In genomic region chr12:42807766-42808165, GRCh38 we compare ENCODE assay signal across 27 cellular contexts.
DNase-seq lines count a peak whose midpoint lies in the region; ATAC-seq, FAIRE-seq and TF ChIP-seq lines count a peak whose summit lies in the region.
"Had no signal": no experiment of that assay in that cellular context is flagged by ENCODE, and none has a peak within 500 bp of the region (broad histone marks: within the 10 kb centered on the region; RNA-seq: fewer than 3 reads in every experiment).

No MANE protein-coding gene starts in this region.

- H2AFZ ChIP-seq in HepG2 (ENCODE audit: low read length), result no peak overlapping the region
- H2AFZ ChIP-seq: GM23248 had no signal

- H3K79me2 ChIP-seq in HepG2 (ENCODE audit: insufficient read depth, low read length), result no peaks in the 10 kb centered on the region

- CTCF ChIA-PET in HepG2 (lab: Yijun Ruan, JAX; ENCODE audit: low intra/inter-chr PET ratio, low total read pairs), result no interaction called here

- peaks cover 48% of the 10 kb centered on the region for H3K4me1 Mint-ChIP-seq in endodermal cell
- H3K4me1 Mint-ChIP-seq in osteocyte (ENCODE audit: unreplicated experiment), result peaks cover 55% of the 10 kb centered on the region
- H3K4me1 Mint-ChIP-seq in activated naive CD8-positive, alpha-beta T cell treated with anti-CD3 and anti-CD28 coated beads, Interleukin-2, amount 50 U/mL, for 24 hours, result no peaks in the 10 kb centered on the region
- no peaks in the 10 kb centered on the region for H3K4me1 Mint-ChIP-seq in glutamatergic neuron (ENCODE audit: low read depth, unreplicated experiment)
- H3K4me1 Mint-ChIP-seq: CD14-positive monocyte; CD8-positive, alpha-beta memory T cell had no signal

- H3K4me2 ChIP-seq in HepG2 (ENCODE audit: low read depth, low read length), result no peak overlapping the region

- TF ChIP-seq CTCF in HepG2 (CRISPR knock-in tag; IDR thresholded peaks at IDR 0.05) (no peak), right lobe of liver (IDR thresholded peaks at IDR 0.05) (no peak), endodermal cell (conservative IDR thresholded peaks at IDR 0.05) (no peak), osteocyte (IDR thresholded peaks at IDR 0.05) (no peak), glutamatergic neuron (IDR thresholded peaks at IDR 0.05; ENCODE audit: partially characterized antibody, unreplicated experiment) (no peak)

- H3K9me3 ChIP-seq in HepG2 (ENCODE audit: low read length) (no peaks in the 10 kb centered on the region), right lobe of liver (no peaks in the 10 kb centered on the region), endodermal cell (ENCODE audit: control insufficient read depth, low read length) (no peaks in the 10 kb centered on the region)
- H3K9me3 ChIP-seq: BE2C, HAP-1 had no signal

- H3K9me3 Mint-ChIP-seq in endodermal cell, result no peaks in the 10 kb centered on the region
- no peaks in the 10 kb centered on the region for H3K9me3 Mint-ChIP-seq in osteocyte (ENCODE audit: unreplicated experiment)
- H3K9me3 Mint-ChIP-seq in activated naive CD8-positive, alpha-beta T cell treated with anti-CD3 and anti-CD28 coated beads, Interleukin-2, amount 50 U/mL, for 24 hours, result no peaks in the 10 kb centered on the region
- peaks cover 5% of the 10 kb centered on the region for H3K9me3 Mint-ChIP-seq in glutamatergic neuron (ENCODE audit: unreplicated experiment)
- H3K9me3 Mint-ChIP-seq: HFFc6 had no signal

- no peak overlapping the region for H3K27ac Mint-ChIP-seq in endodermal cell
- H3K27ac Mint-ChIP-seq in osteocyte (ENCODE audit: unreplicated experiment), result peak overlapping the region; percentile 81
- no peak overlapping the region for H3K27ac Mint-ChIP-seq in activated naive CD8-positive, alpha-beta T cell treated with anti-CD3 and anti-CD28 coated beads, Interleukin-2, amount 50 U/mL, for 24 hours
- H3K27ac Mint-ChIP-seq in glutamatergic neuron (ENCODE audit: unreplicated experiment), result no peak overlapping the region
- H3K27ac Mint-ChIP-seq: CD14-positive monocyte; CD8-positive, alpha-beta memory T cell; HFFc6 had no signal

- H3K4me3 Mint-ChIP-seq in endodermal cell (no peak overlapping the region), osteocyte (ENCODE audit: unreplicated experiment) (peak overlapping the region; percentile 1), glutamatergic neuron (ENCODE audit: unreplicated experiment) (no peak overlapping the region)
- no peak overlapping the region for H3K4me3 Mint-ChIP-seq in activated naive CD8-positive, alpha-beta T cell treated with anti-CD3 and anti-CD28 coated beads, Interleukin-2, amount 50 U/mL, for 24 hours
- H3K4me3 Mint-ChIP-seq: CD14-positive monocyte; CD8-positive, alpha-beta memory T cell; HFFc6 had no signal

- H3K36me3 Mint-ChIP-seq in endodermal cell (ENCODE audit: low read depth) (no peaks in the 10 kb centered on the region), osteocyte (ENCODE audit: unreplicated experiment) (no peaks in the 10 kb centered on the region), glutamatergic neuron (ENCODE audit: unreplicated experiment) (no peaks in the 10 kb centered on the region)
- H3K36me3 Mint-ChIP-seq in activated naive CD8-positive, alpha-beta T cell treated with anti-CD3 and anti-CD28 coated beads, Interleukin-2, amount 50 U/mL, for 24 hours (ENCODE audit: low read depth), result no peaks in the 10 kb centered on the region
- H3K36me3 Mint-ChIP-seq: CD14-positive monocyte; CD8-positive, alpha-beta memory T cell had no signal

- ATAC-seq in HepG2, result no peak
- no peak for ATAC-seq in right lobe of liver
- ATAC-seq in activated CD4-positive, CD25-positive, alpha-beta regulatory T cell treated with anti-CD3 and anti-CD28 coated beads, Interleukin-2, amount 50 U/mL, for 24 hours, result no peak
- ATAC-seq in activated naive CD8-positive, alpha-beta T cell treated with anti-CD3 and anti-CD28 coated beads, Interleukin-2, amount 50 U/mL, for 24 hours, result no peak
- ATAC-seq: PC-3 had no signal

- in situ Hi-C loops in HepG2 (cut with HindIII; ENCODE audit: extremely low pct_ligation_motif_present, low pct_unique_long_range_greater_than_20kb), result no loop called here

- DNase-seq in HepG2 (ENCODE audit: low spot score), result no peak
- no peak for DNase-seq in right lobe of liver
- DNase-seq in endodermal cell, result peak; percentile 49
- DNase-seq in osteocyte (ENCODE audit: extremely low spot score, unreplicated experiment), result no peak
- DNase-seq in activated naive CD8-positive, alpha-beta T cell treated with anti-CD3 and anti-CD28 coated beads, Interleukin-2, amount 50 U/mL, for 24 hours, result no peak
- DNase-seq in glutamatergic neuron, result no peak
- DNase-seq: BE2C; CD8-positive, alpha-beta memory T cell; DMS 273 treated with DMSO at 0.1 percent for 48 hours; DMS79 treated with DMSO at 0.1 percent for 48 hours; GF-D8; GM23248; HFFc6; NCI-H1048; NCI-H1417; NCI-H1694; NCI-H2029 treated with DMSO at 0.1 percent for 48 hours; NCI-H446 treated with DMSO at 0.1 percent for 48 hours; NCI-H526; NCI-H82; NK-92 treated with Interleukin-12 subunit alpha and Interleukin-12 subunit beta, amount 100 ng/mL, for 24 hours; PC-3 had no signal

- H3K27me3 ChIP-seq in HepG2 (ENCODE audit: control insufficient read depth in 1 of 2, insufficient read depth in 2 of 2, low read length in 2 of 2), result no peaks in the 10 kb centered on the region
- H3K27me3 ChIP-seq in right lobe of liver, result no peaks in the 10 kb centered on the region
- no peaks in the 10 kb centered on the region for H3K27me3 ChIP-seq in endodermal cell (ENCODE audit: control insufficient read depth, insufficient read depth, low read length, poor library complexity, severe bottlenecking)
- H3K27me3 ChIP-seq: BE2C had no signal

- no peak for FAIRE-seq in HepG2 (lab: Jason Lieb, UNC)
- FAIRE-seq: GM19239 had no signal

- H3K27me3 Mint-ChIP-seq in endodermal cell (ENCODE audit: insufficient read depth), result no peaks in the 10 kb centered on the region
- no peaks in the 10 kb centered on the region for H3K27me3 Mint-ChIP-seq in osteocyte (ENCODE audit: unreplicated experiment)
- no peaks in the 10 kb centered on the region for H3K27me3 Mint-ChIP-seq in activated naive CD8-positive, alpha-beta T cell treated with anti-CD3 and anti-CD28 coated beads, Interleukin-2, amount 50 U/mL, for 24 hours
- no peaks in the 10 kb centered on the region for H3K27me3 Mint-ChIP-seq in glutamatergic neuron (ENCODE audit: unreplicated experiment)

- TF ChIP-seq EP300 in HepG2 (IDR thresholded peaks at IDR 0.05; ENCODE audit: low read depth in 2 of 2, low read length in 2 of 2), result no peak
- no peak for TF ChIP-seq EP300 in HepG2 (CRISPR knock-in tag; IDR thresholded peaks at IDR 0.05; ENCODE audit: borderline replicate concordance)

- no peak overlapping the region for H3K27ac ChIP-seq in HepG2 (ENCODE audit: extremely low read length, insufficient read depth, low read length)
- no peak overlapping the region for H3K27ac ChIP-seq in right lobe of liver
- no peak overlapping the region for H3K27ac ChIP-seq in endodermal cell (ENCODE audit: low read depth, low read length)
- H3K27ac ChIP-seq: 22Rv1, GM23248 had no signal

- no peaks in the 10 kb centered on the region for H4K20me1 ChIP-seq in HepG2 (ENCODE audit: insufficient read depth, low read length)

- TF ChIP-seq RAD21 in HepG2 (CRISPR knock-in tag; IDR thresholded peaks at IDR 0.05), result no peak

- TF ChIP-seq POLR2A in HepG2 (IDR thresholded peaks at IDR 0.05; ENCODE audit: insufficient read depth in 1 of 2, low read depth in 2 of 2, low read length in 2 of 2), result no peak
- no peak for TF ChIP-seq POLR2A in right lobe of liver (IDR thresholded peaks at IDR 0.05)

- intact Hi-C loops in HepG2 (cut with micrococcal nuclease; ENCODE audit: unreplicated experiment) (no loop called here), right lobe of liver (cut with DNase I) (no loop called here)

- H3K9ac ChIP-seq in HepG2 (ENCODE audit: insufficient read depth, low read depth, low read length), result no peak overlapping the region
- no peak overlapping the region for H3K9ac ChIP-seq in endodermal cell (ENCODE audit: extremely low read depth, low read length, poor library complexity, severe bottlenecking)
- H3K9ac ChIP-seq: GM23248 had no signal

- H3K4me1 ChIP-seq in HepG2 (ENCODE audit: insufficient read depth, low read length) (no peaks in the 10 kb centered on the region), right lobe of liver (no peaks in the 10 kb centered on the region), endodermal cell (ENCODE audit: control insufficient read depth, insufficient read depth, low read length) (peaks cover 16% of the 10 kb centered on the region)
- H3K4me1 ChIP-seq: HAP-1 had no signal

- BruUV-seq in HepG2 (replicated peaks; lab: Mats Ljungman, UMichigan), result no TSS peak

- WGBS in HepG2 (ENCODE audit: low lambda C conversion rate), result 17% methylated on average over 3 of the region's 3 CpGs
- 73% methylated on average over 3 of the region's 3 CpGs for WGBS in right lobe of liver (ENCODE audit: insufficient coverage, low coverage, low lambda C conversion rate, missing lambda C conversion rate)
- 79 to 82% methylated on average over 3 of the region's 3 CpGs for WGBS in endodermal cell (ENCODE audit: insufficient coverage in 1 of 2, insufficient read length in 1 of 2), 2 experiments

- POLR2A ChIA-PET in HepG2 (lab: Yijun Ruan, JAX), result no interaction called here

- H3K4me3 ChIP-seq in HepG2 (replicated peaks in 1 of 3; ENCODE audit: insufficient read depth in 1 of 3, low read depth in 2 of 3, low read length in 3 of 3), result no peak overlapping the region
- no peak overlapping the region for H3K4me3 ChIP-seq in right lobe of liver
- H3K4me3 ChIP-seq in endodermal cell (ENCODE audit: low read length), result no peak overlapping the region
- H3K4me3 ChIP-seq: GM23248, HAP-1 had no signal

- H3K36me3 ChIP-seq in HepG2 (replicated peaks in 1 of 2; ENCODE audit: control insufficient read depth in 1 of 2, insufficient read depth in 2 of 2, low read length in 2 of 2) (no peaks in the 10 kb centered on the region), right lobe of liver (no peaks in the 10 kb centered on the region), endodermal cell (ENCODE audit: control insufficient read depth, insufficient read depth, low read length) (no peaks in the 10 kb centered on the region)
- H3K36me3 ChIP-seq: BE2C, HAP-1 had no signal

TF ChIP-seq in HepG2, 621 proteins besides CTCF, POLR2A, EP300 and RAD21:
- TF ChIP-seq CREB1 (IDR thresholded peaks at IDR 0.05) (peak; percentile 52; the same call in 1 of the 2 replicates), CREB1 (CRISPR knock-in tag; IDR thresholded peaks at IDR 0.05) (no peak), ZNF557 (CRISPR knock-in tag; IDR thresholded peaks at IDR 0.05) (no peak)
